ENCODE assay signal across 7 cellular contexts in genomic region chr9:113614843-113615648, GRCh38.
DNase-seq lines count a peak whose midpoint lies in the region; ATAC-seq and TF ChIP-seq lines count a peak whose summit lies in the region.

No MANE protein-coding gene starts in this region.

- intact Hi-C loops in gastrocnemius medialis (cut with DNase I; ENCODE audit: low total_unique reads) = no loop called here

- peaks cover 12 to 20% of the 10 kb centered on the region in 2 donors for H3K4me1 ChIP-seq in gastrocnemius medialis

- peak; percentile 28 for DNase-seq in MV-4-11 (lab: John Stamatoyannopoulos, UW)
- peak; percentile 86 for DNase-seq in fibroblast of the aortic adventitia (ENCODE audit: low read depth)
- no peak for DNase-seq in gastrocnemius medialis
- DNase-seq in NCI-H82 treated with DMSO at 0.1 percent for 48 hours (lab: John Stamatoyannopoulos, UW; ENCODE audit: unreplicated experiment) = no peak
- no peak for DNase-seq in DMS53 treated with DMSO at 0.1 percent for 48 hours (lab: John Stamatoyannopoulos, UW; ENCODE audit: unreplicated experiment)
- DNase-seq in NCI-H2196 treated with DMSO at 0.1 percent for 48 hours (lab: John Stamatoyannopoulos, UW; ENCODE audit: unreplicated experiment) = no peak

- H3K27me3 ChIP-seq in gastrocnemius medialis = no peaks in the 10 kb centered on the region

- H3K27ac ChIP-seq in gastrocnemius medialis = peak overlapping the region; percentile 14 to 58 (median 34)

- TF ChIP-seq POLR2A in gastrocnemius medialis (IDR thresholded peaks at IDR 0.05) = no peak

- no peak for TF ChIP-seq CTCF in fibroblast of the aortic adventitia (IDR thresholded peaks at IDR 0.05; ENCODE audit: insufficient read depth, low read length)
- no peak for TF ChIP-seq CTCF in gastrocnemius medialis (IDR thresholded peaks at IDR 0.05 in 4 of 5, conservative IDR thresholded peaks at IDR 0.05 in 1 of 5)

- no peak overlapping the region for H3K4me3 ChIP-seq in fibroblast of the aortic adventitia (ENCODE audit: low read depth, low read length)
- H3K4me3 ChIP-seq in gastrocnemius medialis = no peak overlapping the region

- ATAC-seq in GM19043 (IDR thresholded peaks at IDR 0.05; ENCODE audit: low read depth, unreplicated experiment) (peak; percentile 65), gastrocnemius medialis (peak in 1 of 2 donors; percentile 29)

- in situ Hi-C loops in gastrocnemius medialis (cut with MboI; ENCODE audit: low sequenced_read_pairs in 4 of 4) = no loop called here

- H3K36me3 ChIP-seq in gastrocnemius medialis = no peaks in the 10 kb centered on the region

- H3K9me3 ChIP-seq in gastrocnemius medialis = no peaks in the 10 kb centered on the region

Comparison
In these comparisons a context has a peak if more than half of its experiments do, and no peak if none do; other contexts are left out.
1. DNase-seq: peak in MV-4-11 (single experiment) and fibroblast of the aortic adventitia (single experiment); none in gastrocnemius medialis (0 of 2), NCI-H82 treated with DMSO at 0.1 percent for 48 hours (single experiment), DMS53 treated with DMSO at 0.1 percent for 48 hours (single experiment) and NCI-H2196 treated with DMSO at 0.1 percent for 48 hours (single experiment).